Comparison of ENCODE assay signal across 11 cellular contexts in genomic region chr17:78746949-78747269, GRCh38. TPM values are rescaled to one million over a fixed set of nuclear protein-coding genes. Genes with fewer than 3 reads are reported as not detected.
DNase-seq lines count a peak whose midpoint lies in the region; ATAC-seq and TF ChIP-seq lines count a peak whose summit lies in the region.
"Had no signal": no experiment of that assay in that cellular context is flagged by ENCODE, and none has a peak within 500 bp of the region (broad histone marks: within the 10 kb centered on the region; RNA-seq: fewer than 3 reads in every experiment).

No MANE protein-coding gene starts in this region.

- no peak overlapping the region for H3K4me3 ChIP-seq in CD8-positive, alpha-beta T cell (ENCODE audit: low read depth, low read length)
- H3K4me3 ChIP-seq in OCI-LY7 (ENCODE audit: low read depth, low read length, poor library complexity, severe bottlenecking) (no peak overlapping the region), gastroesophageal sphincter (no peak overlapping the region), skeletal muscle tissue (ENCODE audit: low read length in 3 of 3) (no peak overlapping the region)

- ATAC-seq in CD8-positive, alpha-beta T cell, result no peak
- ATAC-seq in gastroesophageal sphincter (no peak), GM21515 (IDR thresholded peaks at IDR 0.05; ENCODE audit: unreplicated experiment) (no peak), GM21367 (IDR thresholded peaks at IDR 0.05; ENCODE audit: unreplicated experiment) (no peak)

- H3K4me1 Mint-ChIP-seq in CD8-positive, alpha-beta T cell (ENCODE audit: low read depth), result peaks cover 96% of the 10 kb centered on the region

- no TSS peak for BruUV-seq in OCI-LY7 (replicated peaks; lab: Mats Ljungman, UMichigan)

- peaks cover 4% of the 10 kb centered on the region; the same call in 1 of the 2 replicates for H4K20me1 ChIP-seq in OCI-LY7 (ENCODE audit: insufficient read depth, low read length)

- CTCF ChIA-PET in CD8-positive, alpha-beta T cell (lab: Charles Lee), result interaction anchor here (0.7 to 3.9 kb wide), 9 partner anchors 10 to 56 kb away, joined by 3 to 17 read pairs (median 6); no protein-coding TSS in a partner anchor
- CTCF ChIA-PET in OCI-LY7 (lab: Charles Lee; ENCODE audit: unreplicated experiment), result interaction anchor here (0.5 to 0.6 kb wide), 2 partner anchors 10 to 52 kb away, joined by 3 read pairs; no protein-coding TSS in a partner anchor

- H3K27me3 ChIP-seq in CD8-positive, alpha-beta T cell (ENCODE audit: insufficient read depth, low read length), result no peaks in the 10 kb centered on the region
- H3K27me3 ChIP-seq in gastroesophageal sphincter (no peaks in the 10 kb centered on the region), skeletal muscle tissue (ENCODE audit: control insufficient read depth in 3 of 3, insufficient read depth in 3 of 3, low read length in 3 of 3) (no peaks in the 10 kb centered on the region)

- no peak for TF ChIP-seq POLR2A in gastroesophageal sphincter (IDR thresholded peaks at IDR 0.05)

- H3K9me3 Mint-ChIP-seq in CD8-positive, alpha-beta T cell, result no peaks in the 10 kb centered on the region

- no peaks in the 10 kb centered on the region for H3K9me3 ChIP-seq in CD8-positive, alpha-beta T cell (ENCODE audit: low read length)
- H3K9me3 ChIP-seq in OCI-LY7 (ENCODE audit: low read length), result no peaks in the 10 kb centered on the region
- no peaks in the 10 kb centered on the region for H3K9me3 ChIP-seq in gastroesophageal sphincter
- no peaks in the 10 kb centered on the region for H3K9me3 ChIP-seq in skeletal muscle tissue (ENCODE audit: control insufficient read depth in 3 of 3, low read length in 3 of 3)

- H3K4me1 ChIP-seq in CD8-positive, alpha-beta T cell (ENCODE audit: insufficient read depth, low read length), result peaks cover 97% of the 10 kb centered on the region
- H3K4me1 ChIP-seq in OCI-LY7 (ENCODE audit: insufficient read depth, low read length, poor library complexity, severe bottlenecking) (peaks cover 98% of the 10 kb centered on the region), gastroesophageal sphincter (peaks cover 0 to 72% (median 21%) of the 10 kb centered on the region in 3 donors), skeletal muscle tissue (ENCODE audit: control insufficient read depth in 3 of 3, insufficient read depth in 3 of 3, low read length in 3 of 3) (peaks cover 30 to 43% (median 33%) of the 10 kb centered on the region in 3 donors)

- DNase-seq in CD8-positive, alpha-beta T cell, result no peak
- DNase-seq in OCI-LY7 (ENCODE audit: low spot score) (no peak), medulla oblongata (ENCODE audit: extremely low spot score) (no peak)
- DNase-seq: activated gamma-delta T cell treated with Interleukin-2 at 50 U/mL for 16 hours, cortex of kidney, NCI-H510A treated with DMSO at 0.1 percent for 48 hours had no signal

- peak overlapping the region; percentile 72 for H3K4me3 Mint-ChIP-seq in CD8-positive, alpha-beta T cell

- H3K27me3 Mint-ChIP-seq in CD8-positive, alpha-beta T cell (ENCODE audit: low read depth), result no peaks in the 10 kb centered on the region

- intact Hi-C loops in CD8-positive, alpha-beta T cell (cut with DNase I, micrococcal nuclease), result loop anchor here in 1 of 2 experiments (5.0 kb wide), 1 partner anchor 70 kb away; no protein-coding TSS in a partner anchor
- intact Hi-C loops in OCI-LY7 (cut with micrococcal nuclease; ENCODE audit: unreplicated experiment), result loop anchor here (5.0 kb wide), 1 partner anchor 250 kb away; no protein-coding TSS in a partner anchor

- WGBS in gastroesophageal sphincter (ENCODE audit: low coverage in 1 of 2), 2 donors, result 14 to 16% methylated on average over 1 to 2 of the region's 2 CpGs

- H3K9ac ChIP-seq in skeletal muscle tissue (ENCODE audit: low read depth in 1 of 3, low read length in 3 of 3), result no peak overlapping the region

- H3K9me2 ChIP-seq in OCI-LY7 (ENCODE audit: insufficient read depth, low read length), result no peaks in the 10 kb centered on the region

- H3K79me2 ChIP-seq in OCI-LY7 (ENCODE audit: insufficient read depth, low read depth, low read length), result peaks cover 100% of the 10 kb centered on the region

- H3K27ac Mint-ChIP-seq in CD8-positive, alpha-beta T cell, result peak overlapping the region; percentile 91

- peaks cover 33% of the 10 kb centered on the region for H3K36me3 Mint-ChIP-seq in CD8-positive, alpha-beta T cell

- no peak for TF ChIP-seq CTCF in CD8-positive, alpha-beta T cell (IDR thresholded peaks at IDR 0.05)
- TF ChIP-seq CTCF in OCI-LY7 (conservative IDR thresholded peaks at IDR 0.05; ENCODE audit: low read length) (no peak), gastroesophageal sphincter (IDR thresholded peaks at IDR 0.05) (no peak)

- no peak for TF ChIP-seq EP300 in gastroesophageal sphincter (IDR thresholded peaks at IDR 0.05)

- no peak overlapping the region for H2AFZ ChIP-seq in OCI-LY7 (ENCODE audit: low read length)

- no peaks in the 10 kb centered on the region for H3K36me3 ChIP-seq in CD8-positive, alpha-beta T cell (ENCODE audit: insufficient read depth, low read length)
- H3K36me3 ChIP-seq in OCI-LY7 (ENCODE audit: insufficient read depth, low read length) (no peaks in the 10 kb centered on the region), gastroesophageal sphincter (no peaks in the 10 kb centered on the region), skeletal muscle tissue (ENCODE audit: control insufficient read depth in 3 of 3, insufficient read depth in 3 of 3, low read length in 3 of 3) (no peaks in the 10 kb centered on the region)

- POLR2A ChIA-PET in CD8-positive, alpha-beta T cell (lab: Charles Lee), result interaction anchor here (0.6 to 3.1 kb wide), 5 partner anchors 29 to 72 kb away, joined by 3 to 15 read pairs (median 4); partner anchors contain the start of gene CYTH1
- POLR2A ChIA-PET in OCI-LY7 (lab: Charles Lee), result interaction anchor here (0.9 to 1.4 kb wide), 2 partner anchors 8 to 34 kb away, joined by 3 to 5 read pairs; no protein-coding TSS in a partner anchor

- H3K27ac ChIP-seq in CD8-positive, alpha-beta T cell (ENCODE audit: low read depth, low read length), result no peak overlapping the region
- H3K27ac ChIP-seq in OCI-LY7 (ENCODE audit: low read depth, low read length, poor library complexity, severe bottlenecking) (peak overlapping the region; percentile 42), gastroesophageal sphincter (peak overlapping the region in 3 of 4 donors; percentile 59 to 78 (median 66)), skeletal muscle tissue (ENCODE audit: low read depth, low read length) (peak overlapping the region; percentile 3)
- H3K27ac ChIP-seq: RWPE1 had no signal

- no peak overlapping the region for H3K4me2 ChIP-seq in OCI-LY7 (ENCODE audit: low read length)

RNA-seq across cellular contexts. Expression of gene CYTH1, which starts 35.2 kb away (rescaled TPM):
- total RNA-seq in CD8-positive, alpha-beta T cell, result 100 to 1,000 TPM; 475 to 490 TPM
- 73.0 and 88.1 TPM in 2 replicates for total RNA-seq in OCI-LY7 (2014; rRNA removed; shearing (Covaris generic))
- total RNA-seq in OCI-LY7 (2022), result 148 and 156 TPM in 2 replicates
- total RNA-seq in gastroesophageal sphincter, result 10 to 100 TPM; 26.9 to 38.0 (median 31.0) TPM
- total RNA-seq in skeletal muscle tissue, result 17.7 TPM
